ENCODE assay signal across 22 cellular contexts in genomic region chr11:120869516-120870011, GRCh38.
A peak's percentile ranks its signal among the peaks of the same experiment; 100 is the strongest.
DNase-seq lines count a peak whose midpoint lies in the region; ATAC-seq and TF ChIP-seq lines count a peak whose summit lies in the region.
"Had no signal": no experiment of that assay in that cellular context is flagged by ENCODE, and none has a peak within 500 bp of the region (broad histone marks: within the 10 kb centered on the region; RNA-seq: fewer than 3 reads in every experiment).

No MANE protein-coding gene starts in this region.

- no peak overlapping the region for H3K4me3 ChIP-seq in GM12865 (ENCODE audit: low read depth, low read length)
- H3K4me3 ChIP-seq: esophagus squamous epithelium, pancreas had no signal

- DNase-seq in GM12865 (ENCODE audit: low read depth) = peak; percentile 69
- DNase-seq in GM20000 (ENCODE audit: low spot score) = peak; percentile 14
- peak; percentile 42 to 55 (median 45) for DNase-seq in immature natural killer cell
- no peak for DNase-seq in type B pancreatic cell (ENCODE audit: extremely low spot score, unreplicated experiment)
- DNase-seq in T-helper 17 cell = no peak
- no peak for DNase-seq in putamen (ENCODE audit: low spot score)
- no peak for DNase-seq in KBM-7
- DNase-seq: activated CD4-positive, alpha-beta T cell treated with anti-CD3 and anti-CD28 coated beads, Interleukin-2, amount 10 ng/mL, durations not matched to agents 24 days and 14 days; activated CD8-positive, alpha-beta memory T cell treated with anti-CD3 and anti-CD28 coated beads, Interleukin-2, amount 10 ng/mL, durations not matched to agents 7 days and 5 days; effector CD4-positive, alpha-beta T cell; esophagus squamous epithelium; kidney glomerular epithelial cell; naive B cell; NCI-H187; NCI-H82; pancreas; stimulated activated CD4-positive, alpha-beta T cell treated with anti-CD3 and anti-CD28 coated beads, Interleukin-15, amount 100 ng/mL, for 24 hours had no signal

- peaks cover 94 to 99% of the 10 kb centered on the region in 2 donors for H3K4me1 Mint-ChIP-seq in immature natural killer cell
- peaks cover 6% of the 10 kb centered on the region for H3K4me1 Mint-ChIP-seq in type B pancreatic cell (ENCODE audit: unreplicated experiment)
- no peaks in the 10 kb centered on the region for H3K4me1 Mint-ChIP-seq in T-helper 17 cell
- H3K4me1 Mint-ChIP-seq: activated CD4-positive, alpha-beta T cell treated with anti-CD3 and anti-CD28 coated beads, Interleukin-2, amount 10 ng/mL, durations not matched to agents 24 days and 14 days; activated CD8-positive, alpha-beta memory T cell treated with anti-CD3 and anti-CD28 coated beads, Interleukin-2, amount 10 ng/mL, durations not matched to agents 7 days and 5 days; activated T-helper 17 cell treated with anti-CD3 and anti-CD28 coated beads, Interleukin-2, amount 50 U/mL, for 72 hours had no signal

- peak overlapping the region; percentile 89 to 96 (median 92) for H3K27ac Mint-ChIP-seq in immature natural killer cell
- no peak overlapping the region for H3K27ac Mint-ChIP-seq in type B pancreatic cell
- no peak overlapping the region for H3K27ac Mint-ChIP-seq in T-helper 17 cell
- H3K27ac Mint-ChIP-seq: activated CD4-positive, alpha-beta T cell treated with anti-CD3 and anti-CD28 coated beads, Interleukin-2, amount 10 ng/mL, durations not matched to agents 24 days and 14 days; activated CD8-positive, alpha-beta memory T cell treated with anti-CD3 and anti-CD28 coated beads, Interleukin-2, amount 10 ng/mL, durations not matched to agents 7 days and 5 days; activated T-helper 17 cell treated with anti-CD3 and anti-CD28 coated beads, Interleukin-2, amount 50 U/mL, for 72 hours; memory B cell; T-helper 1 cell treated with Interleukin-12 subunit alpha and Interleukin-12 subunit beta and Interleukin-4 antibody, amounts not matched to agents 30 μg/mL and 1 μg/mL, for 36 hours had no signal

- peak; percentile 60 for ATAC-seq in HG03108 (IDR thresholded peaks at IDR 0.05; ENCODE audit: unreplicated experiment)
- no peak for ATAC-seq in T-helper 17 cell
- ATAC-seq: activated CD8-positive, alpha-beta memory T cell treated with anti-CD3 and anti-CD28 coated beads, Interleukin-2, amount 10 ng/mL, durations not matched to agents 7 days and 5 days; activated T-helper 17 cell treated with anti-CD3 and anti-CD28 coated beads, Interleukin-2, amount 50 U/mL, for 72 hours; pancreas; sciatic nerve had no signal

- H3K36me3 Mint-ChIP-seq in immature natural killer cell (no peaks in the 10 kb centered on the region), type B pancreatic cell (no peaks in the 10 kb centered on the region), T-helper 17 cell (ENCODE audit: low read depth) (no peaks in the 10 kb centered on the region)
- H3K36me3 Mint-ChIP-seq: activated CD8-positive, alpha-beta memory T cell treated with anti-CD3 and anti-CD28 coated beads, Interleukin-2, amount 10 ng/mL, durations not matched to agents 7 days and 5 days; memory B cell; naive B cell had no signal

- H3K4me3 Mint-ChIP-seq in immature natural killer cell = peak overlapping the region; percentile 48 to 79 (median 75)
- no peak overlapping the region for H3K4me3 Mint-ChIP-seq in type B pancreatic cell
- H3K4me3 Mint-ChIP-seq in T-helper 17 cell = no peak overlapping the region
- H3K4me3 Mint-ChIP-seq: activated CD4-positive, alpha-beta T cell treated with anti-CD3 and anti-CD28 coated beads, Interleukin-2, amount 10 ng/mL, durations not matched to agents 24 days and 14 days; activated CD8-positive, alpha-beta memory T cell treated with anti-CD3 and anti-CD28 coated beads, Interleukin-2, amount 10 ng/mL, durations not matched to agents 7 days and 5 days; activated T-helper 17 cell treated with anti-CD3 and anti-CD28 coated beads, Interleukin-2, amount 50 U/mL, for 72 hours; memory B cell; T-helper 1 cell treated with Interleukin-12 subunit alpha and Interleukin-12 subunit beta and Interleukin-4 antibody, amounts not matched to agents 30 μg/mL and 1 μg/mL, for 36 hours had no signal

- H3K27me3 Mint-ChIP-seq in immature natural killer cell (ENCODE audit: low read depth in 3 of 3) (peaks cover 4 to 12% (median 11%) of the 10 kb centered on the region in 3 donors), type B pancreatic cell (peaks cover 75% of the 10 kb centered on the region), T-helper 17 cell (peaks cover 52% of the 10 kb centered on the region)
- H3K27me3 Mint-ChIP-seq: activated CD4-positive, alpha-beta T cell treated with anti-CD3 and anti-CD28 coated beads, Interleukin-2, amount 10 ng/mL, durations not matched to agents 24 days and 14 days; activated CD8-positive, alpha-beta memory T cell treated with anti-CD3 and anti-CD28 coated beads, Interleukin-2, amount 10 ng/mL, durations not matched to agents 7 days and 5 days had no signal

- no peak for TF ChIP-seq CTCF in GM12865 (IDR thresholded peaks at IDR 0.05; ENCODE audit: insufficient read depth, low read depth, low read length, missing control alignments)
- TF ChIP-seq CTCF in GM20000 (IDR thresholded peaks at IDR 0.05; ENCODE audit: extremely low read depth, missing control alignments) = no peak
- no peak for TF ChIP-seq CTCF in type B pancreatic cell (conservative IDR thresholded peaks at IDR 0.05)

- H3K9me3 Mint-ChIP-seq in immature natural killer cell (no peaks in the 10 kb centered on the region), type B pancreatic cell (no peaks in the 10 kb centered on the region)
- H3K9me3 Mint-ChIP-seq: activated CD4-positive, alpha-beta T cell treated with anti-CD3 and anti-CD28 coated beads, Interleukin-2, amount 10 ng/mL, durations not matched to agents 24 days and 14 days; activated T-helper 17 cell treated with anti-CD3 and anti-CD28 coated beads, Interleukin-2, amount 50 U/mL, for 72 hours; memory B cell; T-helper 1 cell treated with Interleukin-12 subunit alpha and Interleukin-12 subunit beta and Interleukin-4 antibody, amounts not matched to agents 30 μg/mL and 1 μg/mL, for 36 hours had no signal

- no peaks in the 10 kb centered on the region for H3K9me3 ChIP-seq in T-helper 17 cell (ENCODE audit: control insufficient read depth, low read length, poor library complexity, severe bottlenecking)
- H3K9me3 ChIP-seq: esophagus squamous epithelium, pancreas had no signal

- in situ Hi-C loops in KBM-7 (cut with MboI; ENCODE audit: low pct_unique_long_range_greater_than_20kb, low sequenced_read_pairs) = no loop called here

Comparison
In these comparisons a context has a peak if more than half of its experiments do, and no peak if none do; other contexts are left out.
1. DNase-seq: peak in GM12865 (single experiment), GM20000 (single experiment) and immature natural killer cell (3 of 3); none in type B pancreatic cell (single experiment), T-helper 17 cell (0 of 3), putamen (single experiment) and KBM-7 (single experiment).
2. H3K27ac Mint-ChIP-seq: peak in immature natural killer cell (6 of 6); none in type B pancreatic cell (single experiment) and T-helper 17 cell (single experiment).
3. H3K4me3 Mint-ChIP-seq: peak in immature natural killer cell (5 of 5); none in type B pancreatic cell (single experiment) and T-helper 17 cell (single experiment).